ENCODE assay signal across 9 cellular contexts in the genomic region with DNA sequence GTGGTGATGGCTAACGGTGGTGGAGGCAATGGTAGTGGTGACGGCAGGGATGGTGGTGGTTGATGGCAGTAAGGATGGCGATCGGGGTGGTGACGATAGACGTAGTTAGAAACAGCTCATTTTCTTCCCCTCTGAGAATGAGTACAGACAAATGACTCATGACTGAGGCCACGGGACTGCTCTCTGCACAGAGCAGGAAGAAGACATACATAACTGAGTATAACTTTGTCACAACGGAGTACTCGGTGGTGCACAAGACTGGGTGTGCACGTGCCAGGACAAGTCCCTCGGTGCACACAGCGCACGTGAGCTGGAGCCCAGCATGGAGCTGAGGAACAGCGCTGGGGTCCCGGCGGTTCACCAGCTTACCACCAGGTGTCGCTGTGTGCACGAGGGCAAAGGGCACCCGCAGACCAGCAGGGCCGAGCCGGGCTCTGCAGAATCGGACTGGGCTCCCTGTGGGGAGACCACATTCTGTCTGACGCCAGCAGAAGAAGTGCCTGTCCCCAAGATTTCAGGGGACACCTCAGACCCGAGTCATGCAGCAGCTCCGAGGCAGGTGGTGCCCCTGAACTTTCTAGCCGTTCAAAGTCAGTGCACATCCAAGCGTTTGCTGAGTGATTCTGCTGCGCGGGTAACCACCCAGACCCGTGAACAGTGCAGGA.
DNase-seq lines count a peak whose midpoint lies in the region; ATAC-seq and TF ChIP-seq lines count a peak whose summit lies in the region.
"Had no signal": no experiment of that assay in that cellular context is flagged by ENCODE, and none has a peak within 500 bp of the region (broad histone marks: within the 10 kb centered on the region; RNA-seq: fewer than 3 reads in every experiment).

No MANE protein-coding gene starts in this region.

- no peak overlapping the region for H3K27ac ChIP-seq in CD8-positive, alpha-beta memory T cell (ENCODE audit: low read depth, low read length)

- H3K9me3 Mint-ChIP-seq in CD8-positive, alpha-beta memory T cell = no peaks in the 10 kb centered on the region
- H3K9me3 Mint-ChIP-seq: activated naive CD4-positive, alpha-beta T cell treated with anti-CD3 and anti-CD28 coated beads, Interleukin-2, amount 50 U/mL, for 24 hours had no signal

- POLR2A ChIA-PET in CD8-positive, alpha-beta memory T cell (lab: Charles Lee) = no interaction called here

- no peaks in the 10 kb centered on the region for H3K36me3 Mint-ChIP-seq in CD8-positive, alpha-beta memory T cell
- H3K36me3 Mint-ChIP-seq: activated naive CD4-positive, alpha-beta T cell treated with anti-CD3 and anti-CD28 coated beads, Interleukin-2, amount 50 U/mL, for 24 hours had no signal

- H3K4me3 Mint-ChIP-seq in CD8-positive, alpha-beta memory T cell = no peak overlapping the region
- H3K4me3 Mint-ChIP-seq: activated naive CD4-positive, alpha-beta T cell treated with anti-CD3 and anti-CD28 coated beads, Interleukin-2, amount 50 U/mL, for 24 hours had no signal

- DNase-seq in CD8-positive, alpha-beta memory T cell = peak; percentile 42 to 65 (median 58)
- DNase-seq in KBM-7 (peak; percentile 77), UCSD-AML1 (lab: John Stamatoyannopoulos, UW; ENCODE audit: unreplicated experiment) (peak; percentile 64), T47D (ENCODE audit: low read depth in 1 of 2, low spot score in 1 of 2) (peak; percentile 56 to 60), kidney epithelial cell (ENCODE audit: low read depth) (no peak)
- peak; percentile 73 for DNase-seq in stimulated activated CD4-positive, alpha-beta T cell treated with anti-CD3 and anti-CD28 coated beads, Interleukin-4, amount 100 ng/mL, for 24 hours

- H3K4me1 Mint-ChIP-seq in CD8-positive, alpha-beta memory T cell = peaks cover 5 to 7% (median 6%) of the 10 kb centered on the region in 3 donors
- H3K4me1 Mint-ChIP-seq: activated naive CD4-positive, alpha-beta T cell treated with anti-CD3 and anti-CD28 coated beads, Interleukin-2, amount 50 U/mL, for 24 hours had no signal

- no peak overlapping the region for H3K27ac Mint-ChIP-seq in CD8-positive, alpha-beta memory T cell
- H3K27ac Mint-ChIP-seq: activated naive CD4-positive, alpha-beta T cell treated with anti-CD3 and anti-CD28 coated beads, Interleukin-2, amount 50 U/mL, for 24 hours had no signal

- no peak overlapping the region for H3K4me3 ChIP-seq in CD8-positive, alpha-beta memory T cell (ENCODE audit: low read length)
- no peak overlapping the region for H3K4me3 ChIP-seq in kidney epithelial cell (ENCODE audit: low read depth, low read length)

- H3K36me3 ChIP-seq in CD8-positive, alpha-beta memory T cell (ENCODE audit: insufficient read depth, low read length) = no peaks in the 10 kb centered on the region
- H3K36me3 ChIP-seq in kidney epithelial cell (ENCODE audit: control insufficient read depth, insufficient read depth, low read length) = no peaks in the 10 kb centered on the region

- no peaks in the 10 kb centered on the region for H3K9me3 ChIP-seq in CD8-positive, alpha-beta memory T cell (ENCODE audit: low read length)

- peak; percentile 79 for ATAC-seq in GM19463 (IDR thresholded peaks at IDR 0.05; ENCODE audit: unreplicated experiment)
- ATAC-seq in HG03439 (IDR thresholded peaks at IDR 0.05; ENCODE audit: unreplicated experiment) = no peak

- in situ Hi-C loops in KBM-7 (cut with MboI; ENCODE audit: low pct_unique_long_range_greater_than_20kb, low sequenced_read_pairs) (no loop called here), T47D (cut with HindIII; ENCODE audit: low pct_unique_long_range_greater_than_20kb, low sequenced_read_pairs) (no loop called here)

- H3K27me3 ChIP-seq in CD8-positive, alpha-beta memory T cell (ENCODE audit: insufficient read depth, low read length, poor library complexity, severe bottlenecking) = no peaks in the 10 kb centered on the region
- peaks cover 7% of the 10 kb centered on the region for H3K27me3 ChIP-seq in kidney epithelial cell (ENCODE audit: control insufficient read depth, insufficient read depth, low read length)

- CTCF ChIA-PET in CD8-positive, alpha-beta memory T cell (lab: Charles Lee) = interaction anchor here (0.6 to 2.4 kb wide), 14 partner anchors 9 to 522 kb away, joined by 3 to 14 read pairs (median 3); no protein-coding TSS in a partner anchor

- H3K27me3 Mint-ChIP-seq in CD8-positive, alpha-beta memory T cell = peaks cover 6 to 30% of the 10 kb centered on the region in 2 donors
- H3K27me3 Mint-ChIP-seq: activated naive CD4-positive, alpha-beta T cell treated with anti-CD3 and anti-CD28 coated beads, Interleukin-2, amount 50 U/mL, for 24 hours had no signal

- peak; percentile 90 for TF ChIP-seq CTCF in kidney epithelial cell (IDR thresholded peaks at IDR 0.05; ENCODE audit: insufficient read depth, low read length, poor library complexity, severe bottlenecking)

- H3K4me1 ChIP-seq in CD8-positive, alpha-beta memory T cell (ENCODE audit: insufficient read depth, low read length) = no peaks in the 10 kb centered on the region
